8 cellular contexts compared by ENCODE assay signal in genomic region chr7:6447589-6448210, GRCh38.
DNase-seq lines count a peak whose midpoint lies in the region; ATAC-seq and TF ChIP-seq lines count a peak whose summit lies in the region.

TSS of gene DAGLB (minus strand) at chr7:6447954. CDS start at chr7:6447842, 112 bp downstream.

- DNase-seq in AG10803 (ENCODE audit: low read depth) (peak; percentile 83), NCI-H446 treated with DMSO at 0.1 percent for 48 hours (lab: John Stamatoyannopoulos, UW) (peak; percentile 82), iris pigment epithelial cell (ENCODE audit: low read depth) (peak; percentile 85)
- DNase-seq in central memory CD8-positive, alpha-beta T cell (ENCODE audit: low spot score in 2 of 2): peak; percentile 94 to 97
- DNase-seq in stimulated activated CD4-positive, alpha-beta T cell treated with anti-CD3 and anti-CD28 coated beads, Interleukin-12 subunit alpha, Interleukin-12 subunit beta, amount 100 ng/mL, for 24 hours (ENCODE audit: low read depth in 2 of 2): peak; percentile 89 to 94

- peak within 1 kb of the TSS; percentile 95 for H3K4me3 Mint-ChIP-seq in central memory CD8-positive, alpha-beta T cell

- peak; percentile 96 for TF ChIP-seq POLR2A in GM19099 (IDR thresholded peaks at IDR 0.05; ENCODE audit: extremely low read depth, insufficient read length, low read depth)

- peaks cover 31% of the 10 kb centered on the region for H3K4me1 Mint-ChIP-seq in central memory CD8-positive, alpha-beta T cell

- peak; percentile 70 for ATAC-seq in HG03378 (IDR thresholded peaks at IDR 0.05; ENCODE audit: unreplicated experiment)
- peak; percentile 85 to 87 for ATAC-seq in activated CD4-positive, CD25-positive, alpha-beta regulatory T cell treated with anti-CD3 and anti-CD28 coated beads, Interleukin-2, amount 50 U/mL, for 24 hours
- peak; percentile 75 for ATAC-seq in central memory CD8-positive, alpha-beta T cell (replicated peaks; ENCODE audit: extremely low read depth, poor library complexity, severe bottlenecking)

- H3K27me3 Mint-ChIP-seq in central memory CD8-positive, alpha-beta T cell: no peaks in the 10 kb centered on the region

- peak within 1 kb of the TSS; percentile 98 for H3K27ac Mint-ChIP-seq in central memory CD8-positive, alpha-beta T cell (ENCODE audit: low read depth)

- 0 out of 2 replicates have a peak, but pooled peaks have one; percentile 0 for TF ChIP-seq CTCF in AG10803 (conservative IDR thresholded peaks at IDR 0.05; ENCODE audit: low read length)

- peaks cover 24% of the 10 kb centered on the region for H3K36me3 Mint-ChIP-seq in central memory CD8-positive, alpha-beta T cell (ENCODE audit: insufficient read depth)

- no peaks in the 10 kb centered on the region for H3K9me3 Mint-ChIP-seq in central memory CD8-positive, alpha-beta T cell

- H3K4me3 ChIP-seq in AG10803 (ENCODE audit: low read length): peak within 1 kb of the TSS; percentile 99

Comparison
In these comparisons a context has a peak if more than half of its experiments do, and no peak if none do; other contexts are left out.
1. Peak in every context shown above with its lines: DNase-seq, ATAC-seq and H3K4me3 ChIP-seq.